In genomic region chr6:4932506-4932903, GRCh38 we compare ENCODE assay signal across 1 cellular context.
TF ChIP-seq lines count a peak whose summit lies in the region.

No MANE protein-coding gene starts in this region.

TF ChIP-seq in HepG2, 621 proteins besides CTCF, POLR2A, EP300 and RAD21 (continued from another document):
- TF ChIP-seq, protein P1, sequence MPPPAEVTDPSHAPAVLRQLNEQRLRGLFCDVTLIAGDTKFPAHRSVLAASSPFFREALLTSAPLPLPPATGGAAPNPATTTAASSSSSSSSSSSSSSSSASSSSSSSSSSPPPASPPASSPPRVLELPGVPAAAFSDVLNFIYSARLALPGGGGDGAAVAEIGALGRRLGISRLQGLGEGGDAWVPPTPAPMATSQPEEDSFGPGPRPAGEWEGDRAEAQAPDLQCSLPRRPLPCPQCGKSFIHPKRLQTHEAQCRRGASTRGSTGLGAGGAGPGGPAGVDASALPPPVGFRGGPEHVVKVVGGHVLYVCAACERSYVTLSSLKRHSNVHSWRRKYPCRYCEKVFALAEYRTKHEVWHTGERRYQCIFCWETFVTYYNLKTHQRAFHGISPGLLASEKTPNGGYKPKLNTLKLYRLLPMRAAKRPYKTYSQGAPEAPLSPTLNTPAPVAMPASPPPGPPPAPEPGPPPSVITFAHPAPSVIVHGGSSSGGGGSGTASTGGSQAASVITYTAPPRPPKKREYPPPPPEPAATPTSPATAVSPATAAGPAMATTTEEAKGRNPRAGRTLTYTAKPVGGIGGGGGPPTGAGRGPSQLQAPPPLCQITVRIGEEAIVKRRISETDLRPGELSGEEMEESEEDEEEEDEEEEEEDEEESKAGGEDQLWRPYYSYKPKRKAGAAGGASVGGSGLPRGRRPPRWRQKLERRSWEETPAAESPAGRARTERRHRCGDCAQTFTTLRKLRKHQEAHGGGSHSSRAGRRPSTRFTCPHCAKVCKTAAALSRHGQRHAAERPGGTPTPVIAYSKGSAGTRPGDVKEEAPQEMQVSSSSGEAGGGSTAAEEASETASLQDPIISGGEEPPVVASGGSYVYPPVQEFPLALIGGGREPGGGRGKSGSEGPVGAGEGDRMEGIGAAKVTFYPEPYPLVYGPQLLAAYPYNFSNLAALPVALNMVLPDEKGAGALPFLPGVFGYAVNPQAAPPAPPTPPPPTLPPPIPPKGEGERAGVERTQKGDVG (CRISPR knock-in tag; IDR thresholded peaks at IDR 0.05; ENCODE audit: borderline replicate concordance) = no peak
